9 cellular contexts compared by ENCODE assay signal in the genomic region with DNA sequence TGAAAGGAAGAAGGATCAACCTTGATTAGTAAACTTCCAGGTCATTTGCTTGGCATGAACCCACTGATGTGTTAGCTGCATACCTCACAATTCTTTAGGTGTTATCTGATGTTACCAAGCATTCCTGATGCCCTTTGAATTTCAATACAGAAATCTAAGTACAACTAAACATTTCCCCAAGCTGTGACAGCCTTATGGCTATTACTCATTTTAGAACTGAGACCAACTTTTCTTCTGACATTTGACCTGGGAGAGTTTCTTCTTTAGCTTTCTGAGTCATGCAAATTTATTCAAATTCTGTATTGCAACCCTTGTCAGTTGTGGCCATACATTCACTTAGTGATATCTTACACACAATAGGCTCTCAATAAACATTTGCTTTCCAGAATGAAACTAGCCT.
DNase-seq lines count a peak whose midpoint lies in the region; ATAC-seq and TF ChIP-seq lines count a peak whose summit lies in the region.
"Had no signal": no experiment of that assay in that cellular context is flagged by ENCODE, and none has a peak within 500 bp of the region (broad histone marks: within the 10 kb centered on the region; RNA-seq: fewer than 3 reads in every experiment).

No MANE protein-coding gene starts in this region.

- no peak overlapping the region for H3K4me3 ChIP-seq in foreskin fibroblast (ENCODE audit: low read depth in 1 of 2, low read length in 2 of 2)

- TF ChIP-seq POLR2A in erythroblast (IDR thresholded peaks at IDR 0.05; ENCODE audit: low read length), result no peak

- no peak for TF ChIP-seq CTCF in foreskin fibroblast (IDR thresholded peaks at IDR 0.05; ENCODE audit: low read depth, low read length)

- peak; percentile 86 for ATAC-seq in GM18858 (IDR thresholded peaks at IDR 0.05; ENCODE audit: unreplicated experiment)
- ATAC-seq in GM21515 (IDR thresholded peaks at IDR 0.05; ENCODE audit: unreplicated experiment), result peak; percentile 73
- ATAC-seq in HG03280 (IDR thresholded peaks at IDR 0.05; ENCODE audit: unreplicated experiment), result peak; percentile 83

- DNase-seq in foreskin fibroblast, result peak; percentile 45 to 70
- no peak for DNase-seq in dermis blood vessel endothelial cell
- DNase-seq in 8988T, result no peak
- DNase-seq in T1000 (lab: John Stamatoyannopoulos, UW), result no peak
- no peak for DNase-seq in erythroblast (lab: John Stamatoyannopoulos, UW)
- DNase-seq: psoas muscle had no signal

Comparison
In these comparisons a context has a peak if more than half of its experiments do, and no peak if none do; other contexts are left out.
1. DNase-seq: peak in foreskin fibroblast (2 of 2); none in dermis blood vessel endothelial cell (single experiment), 8988T (single experiment), T1000 (single experiment) and erythroblast (0 of 2).
2. Peak in every context shown above with its lines, with median percentiles within 50 percentile points of each other: ATAC-seq.